ENCODE assay signal across 8 cellular contexts in the genomic region with DNA sequence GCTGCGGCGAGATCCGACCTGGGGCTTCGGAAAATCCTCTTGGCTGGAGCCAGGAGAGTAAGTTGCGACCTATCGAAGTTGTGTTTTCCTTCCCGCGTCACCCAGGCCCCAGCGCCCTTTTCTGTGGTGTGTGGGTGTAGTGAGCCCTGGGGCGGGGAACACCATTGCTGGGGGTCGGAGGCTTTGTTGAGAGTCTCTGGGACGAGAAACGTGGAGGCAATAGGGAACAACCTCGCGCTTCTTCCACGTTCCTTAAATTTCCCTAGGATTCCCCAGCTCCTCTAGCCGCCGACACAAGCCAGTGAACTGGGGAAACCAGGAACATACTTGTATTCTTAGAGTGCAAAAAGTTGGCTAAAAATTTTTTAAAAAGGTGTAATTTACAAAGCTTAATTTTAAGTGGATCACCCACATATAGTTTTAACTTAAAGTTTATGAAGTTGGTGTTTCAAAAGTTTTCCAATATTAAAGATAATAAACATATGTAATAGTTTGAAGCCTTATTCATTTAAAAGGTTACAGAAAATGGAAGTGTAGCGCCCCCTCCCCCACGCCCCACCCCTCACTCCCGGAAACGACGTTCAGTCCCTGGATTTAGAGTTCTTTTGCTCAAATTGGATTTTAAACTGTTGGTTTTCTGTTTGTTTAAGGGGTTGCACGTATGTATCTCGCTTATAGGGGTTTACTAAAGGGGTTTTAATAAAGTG.
DNase-seq lines count a peak whose midpoint lies in the region; ATAC-seq and TF ChIP-seq lines count a peak whose summit lies in the region.

No MANE protein-coding gene starts in this region.

- H3K9ac ChIP-seq in BLaER1 treated with 17β-estradiol and CSF1 and Interleukin-3, amounts not matched to agents 10 nM and 100 nM = peak overlapping the region; percentile 45 to 80 (median 63); a peak in 19 of 22 replicates

- peak overlapping the region in 6 of 11 experiments; percentile 21 to 58 (median 33); a peak in 7 of 22 replicates for H3K27ac ChIP-seq in BLaER1 treated with 17β-estradiol and CSF1 and Interleukin-3, amounts not matched to agents 10 nM and 100 nM

- no peak for TF ChIP-seq CTCF in NB4 (IDR thresholded peaks at IDR 0.05; ENCODE audit: low read depth, low read length)
- TF ChIP-seq CTCF in nephron progenitor cell (IDR thresholded peaks at IDR 0.05) = no peak

- peaks cover 45 to 48% of the 10 kb centered on the region in 2 donors for H3K27me3 Mint-ChIP-seq in effector memory CD8-positive, alpha-beta T cell
- H3K27me3 Mint-ChIP-seq in nephron progenitor cell (ENCODE audit: low read depth, poor library complexity) = peaks cover 5% of the 10 kb centered on the region

- H3K9me3 Mint-ChIP-seq in effector memory CD8-positive, alpha-beta T cell = no peaks in the 10 kb centered on the region
- H3K9me3 Mint-ChIP-seq in nephron progenitor cell = no peaks in the 10 kb centered on the region

- H3K9me3 ChIP-seq in BLaER1 treated with 17β-estradiol and CSF1 and Interleukin-3, amounts not matched to agents 10 nM and 100 nM (replicated peaks in 1 of 11) = peaks cover 0 to 13% (median 10%) of the 10 kb centered on the region in 11 experiments; a peak in 12 of 22 replicates

- peak overlapping the region; percentile 38 to 39 for H3K4me3 Mint-ChIP-seq in effector memory CD8-positive, alpha-beta T cell
- H3K4me3 Mint-ChIP-seq in nephron progenitor cell = peak overlapping the region; percentile 97

- H3K27ac Mint-ChIP-seq in effector memory CD8-positive, alpha-beta T cell = no peak overlapping the region
- H3K27ac Mint-ChIP-seq in nephron progenitor cell = peak overlapping the region; percentile 91

- no peak for TF ChIP-seq POLR2A in NB4 (IDR thresholded peaks at IDR 0.05; ENCODE audit: extremely low read depth, insufficient read length)

- no peaks in the 10 kb centered on the region for H3K36me3 ChIP-seq in BLaER1 treated with 17β-estradiol and CSF1 and Interleukin-3, amounts not matched to agents 10 nM and 100 nM

- H4K20me1 ChIP-seq in BLaER1 treated with 17β-estradiol and CSF1 and Interleukin-3, amounts not matched to agents 10 nM and 100 nM = no peaks in the 10 kb centered on the region

- peak overlapping the region; percentile 75 to 91 (median 84) for H3K4me2 ChIP-seq in BLaER1 treated with 17β-estradiol and CSF1 and Interleukin-3, amounts not matched to agents 10 nM and 100 nM

- peaks cover 12 to 22% (median 19%) of the 10 kb centered on the region in 11 experiments; a peak in 20 of 22 replicates for H3K27me3 ChIP-seq in BLaER1 treated with 17β-estradiol and CSF1 and Interleukin-3, amounts not matched to agents 10 nM and 100 nM

- DNase-seq in NB4 (ENCODE audit: low read depth) = peak; percentile 20
- DNase-seq in effector memory CD8-positive, alpha-beta T cell = no peak
- peak; percentile 25 for DNase-seq in nephron progenitor cell
- DNase-seq in COLO829 (ENCODE audit: low spot score) = no peak
- DNase-seq in NCI-H1105 (lab: John Stamatoyannopoulos, UW) = no peak
- no peak for DNase-seq in NCI-H2107 treated with DMSO at 0.1 percent for 48 hours (lab: John Stamatoyannopoulos, UW; ENCODE audit: unreplicated experiment)

- H3K4me1 ChIP-seq in BLaER1 treated with 17β-estradiol and CSF1 and Interleukin-3, amounts not matched to agents 10 nM and 100 nM = peaks cover 0 to 11% (median 5%) of the 10 kb centered on the region in 10 experiments; a peak in 7 of 20 replicates

- H3K36me3 Mint-ChIP-seq in effector memory CD8-positive, alpha-beta T cell (ENCODE audit: insufficient read depth) = no peaks in the 10 kb centered on the region
- no peaks in the 10 kb centered on the region for H3K36me3 Mint-ChIP-seq in nephron progenitor cell (ENCODE audit: low read depth)

- peak; percentile 14 for ATAC-seq in GM21515 (IDR thresholded peaks at IDR 0.05; ENCODE audit: unreplicated experiment)
- ATAC-seq in effector memory CD8-positive, alpha-beta T cell (replicated peaks) = no peak

- no peaks in the 10 kb centered on the region for H3K4me1 Mint-ChIP-seq in effector memory CD8-positive, alpha-beta T cell (ENCODE audit: low read depth in 2 of 2)
- peaks cover 30% of the 10 kb centered on the region for H3K4me1 Mint-ChIP-seq in nephron progenitor cell

- H3K4me3 ChIP-seq in BLaER1 treated with 17β-estradiol and CSF1 and Interleukin-3, amounts not matched to agents 10 nM and 100 nM = peak overlapping the region; percentile 53 to 75 (median 66)
- H3K4me3 ChIP-seq in NB4 (ENCODE audit: low read depth, low read length) = peak overlapping the region; percentile 65

Comparison
In these comparisons a context has a peak if more than half of its experiments do, and no peak if none do; other contexts are left out.
1. DNase-seq: peak in NB4 (single experiment) and nephron progenitor cell (single experiment); none in effector memory CD8-positive, alpha-beta T cell (0 of 3), COLO829 (single experiment), NCI-H1105 (single experiment) and NCI-H2107 treated with DMSO at 0.1 percent for 48 hours (single experiment).